16 cellular contexts compared by ENCODE assay signal in genomic region chr9:3730527-3730926, GRCh38.
DNase-seq lines count a peak whose midpoint lies in the region; ATAC-seq and TF ChIP-seq lines count a peak whose summit lies in the region.
"Had no signal": no experiment of that assay in that cellular context is flagged by ENCODE, and none has a peak within 500 bp of the region (broad histone marks: within the 10 kb centered on the region; RNA-seq: fewer than 3 reads in every experiment).

No MANE protein-coding gene starts in this region.

- H3K36me3 Mint-ChIP-seq in activated naive CD4-positive, alpha-beta T cell treated with anti-CD3 and anti-CD28 coated beads, Interleukin-2, amount 10 ng/mL, durations not matched to agents 7 days and 5 days = no peaks in the 10 kb centered on the region
- no peaks in the 10 kb centered on the region for H3K36me3 Mint-ChIP-seq in stimulated activated effector memory CD8-positive, alpha-beta T cell treated with anti-CD3 and anti-CD28 coated beads, Interleukin-12 subunit alpha, Interleukin-12 subunit beta, amount 100 ng/mL, for 72 hours
- H3K36me3 Mint-ChIP-seq in GM23338 (ENCODE audit: low read depth) = no peaks in the 10 kb centered on the region
- H3K36me3 Mint-ChIP-seq: stimulated activated memory B cell treated with anti-CD40 and anti-IgM and Interleukin-4, amounts not matched to agents 10 μg/mL and 1 μg/mL and 100 μg/mL, for 72 hours had no signal

- H3K4me1 Mint-ChIP-seq in activated naive CD4-positive, alpha-beta T cell treated with anti-CD3 and anti-CD28 coated beads, Interleukin-2, amount 10 ng/mL, durations not matched to agents 7 days and 5 days = peaks cover 13% of the 10 kb centered on the region
- H3K4me1 Mint-ChIP-seq in stimulated activated effector memory CD8-positive, alpha-beta T cell treated with anti-CD3 and anti-CD28 coated beads, Interleukin-12 subunit alpha, Interleukin-12 subunit beta, amount 100 ng/mL, for 72 hours = peaks cover 18% of the 10 kb centered on the region
- peaks cover 6% of the 10 kb centered on the region for H3K4me1 Mint-ChIP-seq in GM23338

- no peak for DNase-seq in activated naive CD4-positive, alpha-beta T cell treated with anti-CD3 and anti-CD28 coated beads, Interleukin-2, amount 10 ng/mL, durations not matched to agents 7 days and 5 days
- no peak for DNase-seq in activated naive CD4-positive, alpha-beta T cell (lab: John Stamatoyannopoulos, UW)
- no peak for DNase-seq in stimulated activated effector memory CD8-positive, alpha-beta T cell treated with anti-CD3 and anti-CD28 coated beads, Interleukin-12 subunit alpha, Interleukin-12 subunit beta, amount 100 ng/mL, for 72 hours (ENCODE audit: low spot score in 2 of 2)
- DNase-seq in GM23338 (ENCODE audit: low spot score) (no peak), D341Med (ENCODE audit: low spot score) (no peak)
- DNase-seq: body of pancreas; effector memory CD4-positive, alpha-beta T cell; KG1; NCI-H1694; NCI-H526 treated with DMSO at 0.1 percent for 48 hours; stimulated activated CD4-positive, alpha-beta T cell treated with anti-CD3 and anti-CD28 coated beads, Interleukin-2, amount 100 ng/mL, for 48 hours had no signal

- H3K9me3 Mint-ChIP-seq in activated naive CD4-positive, alpha-beta T cell treated with anti-CD3 and anti-CD28 coated beads, Interleukin-2, amount 10 ng/mL, durations not matched to agents 7 days and 5 days = no peaks in the 10 kb centered on the region
- no peaks in the 10 kb centered on the region for H3K9me3 Mint-ChIP-seq in stimulated activated effector memory CD8-positive, alpha-beta T cell treated with anti-CD3 and anti-CD28 coated beads, Interleukin-12 subunit alpha, Interleukin-12 subunit beta, amount 100 ng/mL, for 72 hours
- no peaks in the 10 kb centered on the region for H3K9me3 Mint-ChIP-seq in GM23338
- H3K9me3 Mint-ChIP-seq: stimulated activated memory B cell treated with anti-CD40 and anti-IgM and Interleukin-4, amounts not matched to agents 10 μg/mL and 1 μg/mL and 100 μg/mL, for 72 hours had no signal

- H3F3A ChIP-seq in GM23338 (replicated peaks; ENCODE audit: low read depth) = no peaks in the 10 kb centered on the region

- H2AFZ ChIP-seq in GM23338 = no peak overlapping the region

- no peak overlapping the region for H3K4me3 Mint-ChIP-seq in activated naive CD4-positive, alpha-beta T cell treated with anti-CD3 and anti-CD28 coated beads, Interleukin-2, amount 10 ng/mL, durations not matched to agents 7 days and 5 days
- H3K4me3 Mint-ChIP-seq in stimulated activated effector memory CD8-positive, alpha-beta T cell treated with anti-CD3 and anti-CD28 coated beads, Interleukin-12 subunit alpha, Interleukin-12 subunit beta, amount 100 ng/mL, for 72 hours = peak overlapping the region; percentile 24
- no peak overlapping the region for H3K4me3 Mint-ChIP-seq in GM23338
- H3K4me3 Mint-ChIP-seq: stimulated activated memory B cell treated with anti-CD40 and anti-IgM and Interleukin-4, amounts not matched to agents 10 μg/mL and 1 μg/mL and 100 μg/mL, for 72 hours had no signal

- no peaks in the 10 kb centered on the region for H3K36me3 ChIP-seq in GM23338 (ENCODE audit: insufficient read depth)

- no peak for TF ChIP-seq CTCF in GM23338 (conservative IDR thresholded peaks at IDR 0.05; ENCODE audit: low read depth in 2 of 2)

- H3K27me3 ChIP-seq in GM23338 (ENCODE audit: insufficient read depth) = no peaks in the 10 kb centered on the region
- H3K27me3 ChIP-seq: body of pancreas had no signal

- peak overlapping the region; percentile 19 for H3K27ac Mint-ChIP-seq in activated naive CD4-positive, alpha-beta T cell treated with anti-CD3 and anti-CD28 coated beads, Interleukin-2, amount 10 ng/mL, durations not matched to agents 7 days and 5 days
- no peak overlapping the region for H3K27ac Mint-ChIP-seq in stimulated activated effector memory CD8-positive, alpha-beta T cell treated with anti-CD3 and anti-CD28 coated beads, Interleukin-12 subunit alpha, Interleukin-12 subunit beta, amount 100 ng/mL, for 72 hours
- H3K27ac Mint-ChIP-seq in GM23338 = no peak overlapping the region
- H3K27ac Mint-ChIP-seq: stimulated activated memory B cell treated with anti-CD40 and anti-IgM and Interleukin-4, amounts not matched to agents 10 μg/mL and 1 μg/mL and 100 μg/mL, for 72 hours had no signal

- no peak overlapping the region for H3K4me3 ChIP-seq in GM23338
- H3K4me3 ChIP-seq: body of pancreas had no signal

- ATAC-seq in GM21529 (IDR thresholded peaks at IDR 0.05; ENCODE audit: unreplicated experiment) = peak; percentile 43
- ATAC-seq in HG03439 (IDR thresholded peaks at IDR 0.05; ENCODE audit: unreplicated experiment) = peak; percentile 45
- peak; percentile 78 for ATAC-seq in stimulated activated effector memory CD8-positive, alpha-beta T cell treated with anti-CD3 and anti-CD28 coated beads, Interleukin-12 subunit alpha, Interleukin-12 subunit beta, amount 100 ng/mL, for 72 hours
- no peak for ATAC-seq in GM23338
- ATAC-seq in HG02970 (IDR thresholded peaks at IDR 0.05; ENCODE audit: low FRiP score, unreplicated experiment) = no peak
- ATAC-seq: body of pancreas; stimulated activated memory B cell treated with anti-CD40 and anti-IgM and Interleukin-4, amounts not matched to agents 10 μg/mL and 1 μg/mL and 100 μg/mL, for 72 hours had no signal

- H3K27me3 Mint-ChIP-seq in activated naive CD4-positive, alpha-beta T cell treated with anti-CD3 and anti-CD28 coated beads, Interleukin-2, amount 10 ng/mL, durations not matched to agents 7 days and 5 days = no peaks in the 10 kb centered on the region
- no peaks in the 10 kb centered on the region for H3K27me3 Mint-ChIP-seq in GM23338 (ENCODE audit: insufficient read depth, low read depth, poor library complexity)
- H3K27me3 Mint-ChIP-seq: stimulated activated memory B cell treated with anti-CD40 and anti-IgM and Interleukin-4, amounts not matched to agents 10 μg/mL and 1 μg/mL and 100 μg/mL, for 72 hours had no signal

- H3K4me2 ChIP-seq in GM23338 = no peak overlapping the region

- no peaks in the 10 kb centered on the region for H3K9me2 ChIP-seq in GM23338 (ENCODE audit: insufficient read depth)

- no peaks in the 10 kb centered on the region for H3K79me2 ChIP-seq in GM23338 (replicated peaks; ENCODE audit: insufficient read depth)

- no peaks in the 10 kb centered on the region for H4K20me1 ChIP-seq in GM23338 (replicated peaks; ENCODE audit: insufficient read depth)

- peaks cover 3% of the 10 kb centered on the region; the same call in 1 of the 2 replicates for H3K4me1 ChIP-seq in GM23338 (ENCODE audit: insufficient read depth)
- H3K4me1 ChIP-seq: body of pancreas had no signal

- CTCF ChIA-PET in activated naive CD4-positive, alpha-beta T cell treated with anti-CD3 and anti-CD28 coated beads, Interleukin-2, amount 10 ng/mL, durations not matched to agents 7 days and 5 days (lab: Charles Lee) = interaction anchor here (3.7 kb wide), 1 partner anchor 636 kb away, joined by 14 read pairs; no protein-coding TSS in a partner anchor

- H3K27ac ChIP-seq in GM23338 (ENCODE audit: low read depth) = no peak overlapping the region
- H3K27ac ChIP-seq: body of pancreas, RWPE1 had no signal

TF ChIP-seq in GM23338, 12 proteins besides CTCF, POLR2A, EP300 and RAD21 (continues in another document):
- no peak for TF ChIP-seq EZH2 (IDR thresholded peaks at IDR 0.05; ENCODE audit: low read depth, unreplicated experiment)
- no peak for TF ChIP-seq REST (IDR thresholded peaks at IDR 0.05; ENCODE audit: unreplicated experiment)
- TF ChIP-seq STAT1 (IDR thresholded peaks at IDR 0.05; ENCODE audit: unreplicated experiment) = no peak
- TF ChIP-seq CREB1 (CRISPR knock-in tag; IDR thresholded peaks at IDR 0.05; ENCODE audit: low read depth) = no peak
- TF ChIP-seq ZNF114 (CRISPR knock-in tag; IDR thresholded peaks at IDR 0.05) = no peak
- no peak for TF ChIP-seq EZH2phosphoT487 (IDR thresholded peaks at IDR 0.05; ENCODE audit: unreplicated experiment)
- no peak for TF ChIP-seq ETS1 (IDR thresholded peaks at IDR 0.05)

Comparison
In these comparisons a context has a peak if more than half of its experiments do, and no peak if none do; other contexts are left out.
1. ATAC-seq: peak in GM21529 (single experiment), HG03439 (single experiment) and stimulated activated effector memory CD8-positive, alpha-beta T cell treated with anti-CD3 and anti-CD28 coated beads, Interleukin-12 subunit alpha, Interleukin-12 subunit beta, amount 100 ng/mL, for 72 hours (single experiment); none in GM23338 (single experiment) and HG02970 (single experiment).